Comparison of ENCODE assay signal across 10 cellular contexts in genomic region chr4:39732728-39733127, GRCh38. TPM values are rescaled to one million over a fixed set of nuclear protein-coding genes. Genes with fewer than 3 reads are reported as not detected.
DNase-seq lines count a peak whose midpoint lies in the region; ATAC-seq and TF ChIP-seq lines count a peak whose summit lies in the region.
"Had no signal": no experiment of that assay in that cellular context is flagged by ENCODE, and none has a peak within 500 bp of the region (broad histone marks: within the 10 kb centered on the region; RNA-seq: fewer than 3 reads in every experiment).

No MANE protein-coding gene starts in this region.

- H4K20me1 ChIP-seq in SK-N-SH (ENCODE audit: insufficient read depth), result peaks cover 78% of the 10 kb centered on the region

- WGBS in SK-N-SH (ENCODE audit: low lambda C conversion rate), result 45% methylated on average over 3 of the region's 3 CpGs

- no peaks in the 10 kb centered on the region for H3K9me3 ChIP-seq in SK-N-SH

- peaks cover 39% of the 10 kb centered on the region for H3F3A ChIP-seq in SK-N-SH (replicated peaks; ENCODE audit: insufficient read depth)

- no peak overlapping the region for H3K4me2 ChIP-seq in SK-N-SH

- TF ChIP-seq RAD21 in SK-N-SH (IDR thresholded peaks at IDR 0.05; ENCODE audit: low read length), result no peak

- peaks cover 97% of the 10 kb centered on the region for H3K79me2 ChIP-seq in SK-N-SH (ENCODE audit: insufficient read depth)

- no peak overlapping the region for H2AFZ ChIP-seq in SK-N-SH (ENCODE audit: low read depth)

- peak overlapping the region in 1 of 2 experiments; percentile 52; a peak in 2 of 4 replicates for H3K27ac ChIP-seq in SK-N-SH (ENCODE audit: low read depth in 2 of 2, low read length in 1 of 2)

- no peak overlapping the region for H3K9ac ChIP-seq in SK-N-SH

- H3K4me3 ChIP-seq in SK-N-SH (ENCODE audit: low read depth in 2 of 2, low read length in 1 of 2) (no peak overlapping the region), foreskin fibroblast (ENCODE audit: low read depth in 1 of 2, low read length in 2 of 2) (no peak overlapping the region)

- no peaks in the 10 kb centered on the region for H3K9me2 ChIP-seq in SK-N-SH

- TF ChIP-seq CTCF in SK-N-SH (IDR thresholded peaks at IDR 0.05) (no peak), foreskin fibroblast (IDR thresholded peaks at IDR 0.05; ENCODE audit: low read depth, low read length) (no peak)

- DNase-seq in 8988T (peak; percentile 27), SK-N-SH (no peak), foreskin fibroblast (peak; percentile 80 to 91), NCI-H1105 (lab: John Stamatoyannopoulos, UW) (no peak), NAMALWA (ENCODE audit: low spot score) (no peak), NCI-H1417 (lab: John Stamatoyannopoulos, UW) (no peak)
- DNase-seq: KBM-7; naive thymus-derived CD8-positive, alpha-beta T cell had no signal

- H3K36me3 ChIP-seq in SK-N-SH (replicated peaks in 1 of 2; ENCODE audit: control insufficient read depth in 1 of 2, insufficient read depth in 2 of 2, low read length in 1 of 2), result peaks cover 3 to 4% of the 10 kb centered on the region in 2 experiments

- peaks cover 0 to 13% of the 10 kb centered on the region in 2 experiments; a peak in 1 of 4 replicates for H3K4me1 ChIP-seq in SK-N-SH (ENCODE audit: control insufficient read depth in 1 of 2, insufficient read depth in 2 of 2, low read depth in 1 of 2, low read length in 1 of 2)

- no peak for TF ChIP-seq EP300 in SK-N-SH (IDR thresholded peaks at IDR 0.05; ENCODE audit: borderline replicate concordance in 1 of 2, low read depth in 1 of 2, low read length in 1 of 2)

- CTCF ChIA-PET in SK-N-SH (lab: Yijun Ruan, JAX), result interaction anchor here (1.3 kb wide), 1 partner anchor 25 kb away, joined by 4 read pairs; no protein-coding TSS in a partner anchor

- peak; percentile 48 for ATAC-seq in GM18907 (IDR thresholded peaks at IDR 0.05; ENCODE audit: unreplicated experiment)
- ATAC-seq in HG03039 (IDR thresholded peaks at IDR 0.05; ENCODE audit: unreplicated experiment), result no peak
- ATAC-seq: naive thymus-derived CD8-positive, alpha-beta T cell had no signal

- H3K27me3 ChIP-seq in SK-N-SH (ENCODE audit: insufficient read depth), result no peaks in the 10 kb centered on the region

- POLR2A ChIA-PET in SK-N-SH (lab: Yijun Ruan, JAX), result interaction anchor here (0.6 kb wide), 1 partner anchor 36 kb away, joined by 4 read pairs; no protein-coding TSS in a partner anchor

TF ChIP-seq in SK-N-SH, 30 proteins besides CTCF, POLR2A, EP300 and RAD21:
- TF ChIP-seq NFIC (IDR thresholded peaks at IDR 0.05; ENCODE audit: borderline replicate concordance) (no peak; the same call in 1 of the 2 replicates), REST (IDR thresholded peaks at IDR 0.05; ENCODE audit: low read depth, low read length) (no peak), TCF12 (IDR thresholded peaks at IDR 0.05) (peak; percentile 72), GABPA (IDR thresholded peaks at IDR 0.05; ENCODE audit: low read depth) (no peak), PBX3 (IDR thresholded peaks at IDR 0.05) (peak; percentile 23; the same call in 1 of the 2 replicates), CHD2 (IDR thresholded peaks at IDR 0.05; ENCODE audit: low read length, partially characterized antibody) (no peak), GATA2 (CRISPR knock-in tag; IDR thresholded peaks at IDR 0.05) (no peak), TEAD4 (IDR thresholded peaks at IDR 0.05; ENCODE audit: borderline replicate concordance, insufficient read depth) (no peak), FOSL2 (IDR thresholded peaks at IDR 0.05; ENCODE audit: borderline replicate concordance, low read depth) (peak; percentile 75; the same call in 1 of the 2 replicates), TAF1 (IDR thresholded peaks at IDR 0.05; ENCODE audit: borderline replicate concordance, low read depth, low read length) (no peak), IRF3 (IDR thresholded peaks at IDR 0.05; ENCODE audit: low read depth, low read length) (no peak), JUND (IDR thresholded peaks at IDR 0.05) (peak; percentile 73), NRF1 (IDR thresholded peaks at IDR 0.05; ENCODE audit: low read depth, low read length) (no peak), MAX (IDR thresholded peaks at IDR 0.05; ENCODE audit: low read depth) (peak; percentile 61), ZBTB33 (IDR thresholded peaks at IDR 0.05; ENCODE audit: borderline replicate concordance, low read depth) (no peak), MEF2A (IDR thresholded peaks at IDR 0.05; ENCODE audit: borderline replicate concordance, low read depth) (no peak)
TF ChIP-seq in SK-N-SH: peak in this region for 5.

RNA-seq across cellular contexts. Expression of gene UBE2K, which starts 34.8 kb away (rescaled TPM):
- polyA plus RNA-seq in SK-N-SH (2012; rRNA removed), result 54.4 and 102 TPM in 2 replicates
- polyA plus RNA-seq in SK-N-SH (2012; cell fraction: cytosol; rRNA removed), result 79.9 and 131 TPM in 2 replicates
- polyA plus RNA-seq in SK-N-SH (2012; cell fraction: nucleus; rRNA removed), result 11.5 and 22.3 TPM in 2 replicates

Comparison
In these comparisons a context has a peak if more than half of its experiments do, and no peak if none do; other contexts are left out.
1. DNase-seq: peak in 8988T (single experiment) and foreskin fibroblast (2 of 2); none in SK-N-SH (single experiment), NCI-H1105 (single experiment), NAMALWA (single experiment) and NCI-H1417 (0 of 3).